Comparison of ENCODE assay signal across 8 cellular contexts in genomic region chr11:83285771-83286528, GRCh38. TPM values are rescaled to one million over a fixed set of nuclear protein-coding genes. Genes with fewer than 3 reads are reported as not detected.
DNase-seq lines count a peak whose midpoint lies in the region; TF ChIP-seq lines count a peak whose summit lies in the region.

A gene with protein sequence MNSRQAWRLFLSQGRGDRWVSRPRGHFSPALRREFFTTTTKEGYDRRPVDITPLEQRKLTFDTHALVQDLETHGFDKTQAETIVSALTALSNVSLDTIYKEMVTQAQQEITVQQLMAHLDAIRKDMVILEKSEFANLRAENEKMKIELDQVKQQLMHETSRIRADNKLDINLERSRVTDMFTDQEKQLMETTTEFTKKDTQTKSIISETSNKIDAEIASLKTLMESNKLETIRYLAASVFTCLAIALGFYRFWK (minus strand): TSS chr11:83286367. CDS start chr11:83285972, 395 bp downstream.

- peak within 1 kb of the TSS; percentile 95 for H3K4me3 ChIP-seq in effector memory CD4-positive, alpha-beta T cell (ENCODE audit: insufficient read depth, low read depth, low read length, poor library complexity, severe bottlenecking)

- DNase-seq in COLO668 (lab: John Stamatoyannopoulos, UW; ENCODE audit: unreplicated experiment) (peak; percentile 94), GM20000 (ENCODE audit: low spot score) (peak; percentile 88), HT-29 (ENCODE audit: low spot score) (peak; percentile 99), NOMO-1 (lab: John Stamatoyannopoulos, UW; ENCODE audit: unreplicated experiment in 2 of 2) (peak; percentile 96 to 97), lung microvascular endothelial cell (ENCODE audit: low read depth in 2 of 2) (peak; percentile 97 to 98)
- peak; percentile 83 to 91 (median 90) for DNase-seq in effector memory CD4-positive, alpha-beta T cell
- DNase-seq in stimulated activated CD4-positive, alpha-beta T cell treated with anti-CD3 and anti-CD28 coated beads, TNF-alpha, amount 100 ng/mL, for 48 hours (ENCODE audit: low read depth in 3 of 3) = peak; percentile 85 to 89 (median 85)

- no peaks in the 10 kb centered on the region for H3K27me3 ChIP-seq in effector memory CD4-positive, alpha-beta T cell (replicated peaks; ENCODE audit: control insufficient read depth, insufficient read depth, low read length, poor library complexity, severe bottlenecking)

- POLR2A ChIA-PET in activated CD8-positive, alpha-beta memory T cell treated with anti-CD3 and anti-CD28 coated beads for 36 hours (lab: Charles Lee) = interaction anchor here (0.5 to 2.2 kb wide), 7 partner anchors 13 to 386 kb away, joined by 3 to 8 read pairs (median 5); partner anchors contain the start of genes ANKRD42, DDIAS, PCF11 and PRCP

- H3K36me3 ChIP-seq in effector memory CD4-positive, alpha-beta T cell (ENCODE audit: control insufficient read depth, insufficient read depth, low read length) = no peaks in the 10 kb centered on the region

- peak within 1 kb of the TSS; percentile 97 for H3K27ac ChIP-seq in effector memory CD4-positive, alpha-beta T cell (ENCODE audit: insufficient read depth, low read length, poor library complexity, severe bottlenecking)

- TF ChIP-seq CTCF in GM20000 (IDR thresholded peaks at IDR 0.05; ENCODE audit: extremely low read depth, missing control alignments) = peak; percentile 45

- H3K4me1 ChIP-seq in effector memory CD4-positive, alpha-beta T cell (ENCODE audit: control insufficient read depth, insufficient read depth, low read length, poor library complexity, severe bottlenecking) = peaks cover 4% of the 10 kb centered on the region

- no peaks in the 10 kb centered on the region for H3K9me3 ChIP-seq in effector memory CD4-positive, alpha-beta T cell (ENCODE audit: control insufficient read depth, low read length)

- CTCF ChIA-PET in activated CD8-positive, alpha-beta memory T cell treated with anti-CD3 and anti-CD28 coated beads for 36 hours (lab: Charles Lee) = interaction anchor here (0.6 to 1.0 kb wide), 3 partner anchors 10 to 229 kb away, joined by 3 to 5 read pairs (median 4); no protein-coding TSS in a partner anchor

RNA-seq across cellular contexts. Expression of the gene that starts here (rescaled TPM):
- total RNA-seq in HT-29 (2014; rRNA removed; shearing (Covaris generic)) = 26.6 and 29.9 TPM in 2 replicates
- total RNA-seq in activated CD8-positive, alpha-beta memory T cell treated with anti-CD3 and anti-CD28 coated beads for 36 hours = 10 to 100 TPM; 29.1 to 32.0 TPM
- total RNA-seq in lung microvascular endothelial cell = 51.9 and 58.5 TPM in 2 replicates

Comparison
In these comparisons a context has a peak if more than half of its experiments do, and no peak if none do; other contexts are left out.
1. Peak in every context shown above with its lines: DNase-seq, H3K4me3 ChIP-seq and H3K27ac ChIP-seq.